8 cellular contexts compared by ENCODE assay signal in genomic region chr6:143510991-143511891, GRCh38. TPM values are rescaled to one million over a fixed set of nuclear protein-coding genes. Genes with fewer than 3 reads are reported as not detected.
DNase-seq lines count a peak whose midpoint lies in the region; ATAC-seq and TF ChIP-seq lines count a peak whose summit lies in the region.

TSS of gene FUCA2 (minus strand) at chr6:143511720. CDS start at chr6:143511634, 86 bp downstream.

- peak within 1 kb of the TSS; percentile 51 for H3K4me3 ChIP-seq in neural progenitor cell
- peak within 1 kb of the TSS; percentile 69 to 80 (median 80) for H3K4me3 ChIP-seq in stomach

- H3K9me3 Mint-ChIP-seq in CD14-positive monocyte (peaks cover 0 to 2% (median 0%) of the 10 kb centered on the region in 7 donors), neural progenitor cell (peaks cover 2% of the 10 kb centered on the region)

- no peaks in the 10 kb centered on the region for H4K20me1 ChIP-seq in neural progenitor cell (ENCODE audit: low read depth)

- H3K36me3 ChIP-seq in neural progenitor cell (no peaks in the 10 kb centered on the region), stomach (peaks cover 0 to 12% (median 11%) of the 10 kb centered on the region in 4 donors)

- peak within 1 kb of the TSS; percentile 78 for H3K4me2 ChIP-seq in neural progenitor cell

- H3K9me3 ChIP-seq in neural progenitor cell (ENCODE audit: low read depth) (no peaks in the 10 kb centered on the region), stomach (no peaks in the 10 kb centered on the region)

- TF ChIP-seq CTCF in CD14-positive monocyte (IDR thresholded peaks at IDR 0.05) (no peak), neural progenitor cell (IDR thresholded peaks at IDR 0.05) (peak; percentile 3), stomach (IDR thresholded peaks at IDR 0.05) (no peak)

- H3K79me2 ChIP-seq in neural progenitor cell (ENCODE audit: low read depth) = peaks cover 13% of the 10 kb centered on the region

- no peak within 1 kb of the TSS for H3K9ac ChIP-seq in neural progenitor cell

- H3K4me1 ChIP-seq in neural progenitor cell = peaks cover 3% of the 10 kb centered on the region
- peaks cover 12 to 61% (median 43%) of the 10 kb centered on the region in 4 donors for H3K4me1 ChIP-seq in stomach

- H3K36me3 Mint-ChIP-seq in CD14-positive monocyte (peaks cover 13 to 21% of the 10 kb centered on the region in 2 donors), neural progenitor cell (peaks cover 18% of the 10 kb centered on the region)

- peak in 1 of 4 donors; percentile 39 for TF ChIP-seq POLR2A in stomach (IDR thresholded peaks at IDR 0.05)

- DNase-seq in CD14-positive monocyte (ENCODE audit: low spot score) (peak; percentile 80), SHP77 treated with DMSO at 0.1 percent for 48 hours (lab: John Stamatoyannopoulos, UW) (peak; percentile 16), foreskin melanocyte (peak; percentile 65), neural progenitor cell (ENCODE audit: low spot score) (peak; percentile 88), stomach (peak; percentile 94)
- DNase-seq in activated naive CD4-positive, alpha-beta T cell treated with Interleukin-2 at 50 U/mL for 16 hours = peak; percentile 76

- peaks cover 4% of the 10 kb centered on the region for H3F3A ChIP-seq in neural progenitor cell (ENCODE audit: low read depth)

- H3K27ac ChIP-seq in neural progenitor cell (no peak within 1 kb of the TSS), stomach (peak within 1 kb of the TSS; percentile 87 to 95 (median 88))

- H3K27ac Mint-ChIP-seq in CD14-positive monocyte (peak within 1 kb of the TSS; percentile 82 to 91 (median 86)), neural progenitor cell (peak within 1 kb of the TSS; percentile 93)

- H2AFZ ChIP-seq in neural progenitor cell (replicated peaks) = peak within 1 kb of the TSS; percentile 87

- H3K27me3 Mint-ChIP-seq in CD14-positive monocyte (ENCODE audit: low read depth in 3 of 3) (peaks cover 0 to 2% (median 0%) of the 10 kb centered on the region in 3 donors), neural progenitor cell (ENCODE audit: insufficient read depth, low read depth) (peaks cover 4% of the 10 kb centered on the region)

- intact Hi-C loops in CD14-positive monocyte (cut with micrococcal nuclease) = loop anchor here in 1 of 2 donors (10.0 kb wide), 1 partner anchor 56 kb away; the partner anchor contains the start of genes ADAT2 and PEX3
- intact Hi-C loops in stomach (cut with DNase I; ENCODE audit: low total_unique reads) = no loop called here

- 1 to 2% (median 1%) methylated on average over 36 to 63 of the region's 63 CpGs for WGBS in stomach, 5 donors

- ATAC-seq in GM19328 (IDR thresholded peaks at IDR 0.05; ENCODE audit: unreplicated experiment) = peak; percentile 50
- ATAC-seq in HG03521 (IDR thresholded peaks at IDR 0.05; ENCODE audit: unreplicated experiment) = peak; percentile 43

- H3K4me1 Mint-ChIP-seq in CD14-positive monocyte = peaks cover 39% of the 10 kb centered on the region
- peaks cover 34% of the 10 kb centered on the region for H3K4me1 Mint-ChIP-seq in neural progenitor cell

- peak; percentile 1 for TF ChIP-seq EP300 in stomach (IDR thresholded peaks at IDR 0.05)

- H3K4me3 Mint-ChIP-seq in CD14-positive monocyte (peak within 1 kb of the TSS; percentile 87 to 95), neural progenitor cell (peak within 1 kb of the TSS; percentile 87)

- H3K27me3 ChIP-seq in neural progenitor cell (no peaks in the 10 kb centered on the region), stomach (no peaks in the 10 kb centered on the region)

RNA-seq across cellular contexts. Expression of gene FUCA2, which starts in this region (rescaled TPM):
- polyA plus RNA-seq in CD14-positive monocyte (10 to 100 TPM; 83.7 to 93.5 TPM), stomach (10 to 100 TPM; 18.2 to 26.1 (median 25.2) TPM)
- total RNA-seq in neural progenitor cell (ENCODE audit: low replicate concordance) (28.5 and 37.4 TPM in 2 replicates), stomach (10 to 100 TPM; 12.9 to 53.8 (median 26.8) TPM)

Comparison
In these comparisons a context has a peak if more than half of its experiments do, and no peak if none do; other contexts are left out.
1. DNase-seq: peak in every context shown above with its lines; median percentile 94 in stomach; 88 in neural progenitor cell; 80 in CD14-positive monocyte; 76 in activated naive CD4-positive, alpha-beta T cell treated with Interleukin-2 at 50 U/mL for 16 hours; 65 in foreskin melanocyte; 16 in SHP77 treated with DMSO at 0.1 percent for 48 hours.